22 cellular contexts compared by ENCODE assay signal in the genomic region with DNA sequence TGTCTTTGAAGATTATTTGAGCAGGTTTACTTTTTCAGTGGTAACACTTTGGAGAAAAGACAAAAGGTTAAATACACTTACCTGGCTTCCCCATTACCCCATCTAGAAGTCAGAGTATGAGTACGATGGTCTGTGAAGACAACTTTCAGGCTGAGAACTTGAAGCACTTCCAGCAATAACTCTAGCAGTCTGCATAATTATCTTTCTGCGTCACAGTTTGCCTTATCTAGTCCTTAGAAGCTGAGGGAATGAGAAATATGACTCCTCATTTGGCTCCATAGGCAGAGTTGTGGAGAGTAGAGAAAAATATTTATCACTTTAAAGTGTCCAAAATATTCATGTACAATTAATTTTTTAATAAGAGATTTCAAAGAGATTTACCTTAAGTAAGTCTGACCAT.
DNase-seq lines count a peak whose midpoint lies in the region; ATAC-seq, FAIRE-seq and TF ChIP-seq lines count a peak whose summit lies in the region.
"Had no signal": no experiment of that assay in that cellular context is flagged by ENCODE, and none has a peak within 500 bp of the region (broad histone marks: within the 10 kb centered on the region; RNA-seq: fewer than 3 reads in every experiment).

No MANE protein-coding gene starts in this region.

- no peaks in the 10 kb centered on the region for H3K9me2 ChIP-seq in PC-3 (replicated peaks; ENCODE audit: low read length)

- H3K27ac Mint-ChIP-seq in astrocyte (ENCODE audit: unreplicated experiment), result no peak overlapping the region
- H3K27ac Mint-ChIP-seq: CD4-positive, CD25-positive, alpha-beta regulatory T cell; CD8-positive, alpha-beta memory T cell had no signal

- no peaks in the 10 kb centered on the region for H3K4me1 Mint-ChIP-seq in astrocyte (ENCODE audit: low read depth, unreplicated experiment)
- H3K4me1 Mint-ChIP-seq: CD4-positive, CD25-positive, alpha-beta regulatory T cell; CD8-positive, alpha-beta memory T cell had no signal

- H3K9me3 Mint-ChIP-seq in astrocyte (ENCODE audit: unreplicated experiment), result no peaks in the 10 kb centered on the region

- no peaks in the 10 kb centered on the region for H4K20me1 ChIP-seq in astrocyte (ENCODE audit: insufficient read depth, low read length)
- no peaks in the 10 kb centered on the region for H4K20me1 ChIP-seq in PC-3 (ENCODE audit: low read length)

- no TSS peak for BruUV-seq in PC-3 (replicated peaks; lab: Mats Ljungman, UMichigan)

- no peaks in the 10 kb centered on the region for H3K27me3 Mint-ChIP-seq in astrocyte (ENCODE audit: low read depth, unreplicated experiment)

- no peak overlapping the region for H3K27ac ChIP-seq in astrocyte (ENCODE audit: low read depth, low read length)
- no peak overlapping the region for H3K27ac ChIP-seq in esophagus muscularis mucosa (replicated peaks in 1 of 4)
- no peak overlapping the region for H3K27ac ChIP-seq in PC-3 (ENCODE audit: low read length)
- H3K27ac ChIP-seq: HL-60 had no signal

- ATAC-seq in omental fat pad (ENCODE audit: low FRiP score) (peak; percentile 89), HG02870 (IDR thresholded peaks at IDR 0.05; ENCODE audit: unreplicated experiment) (no peak), PC-3 (no peak)
- ATAC-seq: GM12878 had no signal

- no peak overlapping the region for H3K9ac ChIP-seq in astrocyte (ENCODE audit: low read length)
- no peak overlapping the region for H3K9ac ChIP-seq in PC-3 (ENCODE audit: low read length)

- peak; percentile 27 for DNase-seq in astrocyte (ENCODE audit: low read depth)
- DNase-seq in esophagus muscularis mucosa (ENCODE audit: extremely low spot score), result peak; percentile 5
- DNase-seq in omental fat pad (ENCODE audit: low spot score), result no peak
- DNase-seq in anterior cingulate cortex (lab: John Stamatoyannopoulos, UW), result no peak
- no peak for DNase-seq in PC-3
- DNase-seq: ACHN; BE2C; C1 segment of cervical spinal cord; CD4-positive, CD25-positive, alpha-beta regulatory T cell; CD8-positive, alpha-beta memory T cell; COR-L47; DMS 273 treated with DMSO at 0.1 percent for 48 hours; DMS53; DND-41; EL; IMR-90 had no signal

- H3F3A ChIP-seq in PC-3 (ENCODE audit: low read length, unreplicated experiment), result no peaks in the 10 kb centered on the region

- H3K4me1 ChIP-seq in astrocyte (ENCODE audit: insufficient read depth, low read length), result no peaks in the 10 kb centered on the region
- no peaks in the 10 kb centered on the region for H3K4me1 ChIP-seq in esophagus muscularis mucosa
- no peaks in the 10 kb centered on the region for H3K4me1 ChIP-seq in PC-3 (ENCODE audit: insufficient read depth, low read length)
- H3K4me1 ChIP-seq: HAP-1 had no signal

- no peak overlapping the region for H3K4me2 ChIP-seq in astrocyte (ENCODE audit: low read length)
- no peak overlapping the region for H3K4me2 ChIP-seq in PC-3 (ENCODE audit: low read length)

- intact Hi-C loops in esophagus muscularis mucosa (cut with DNase I) (no loop called here), PC-3 (cut with micrococcal nuclease) (no loop called here)

- no peak for FAIRE-seq in astrocyte (lab: Jason Lieb, UNC)
- FAIRE-seq: A204.1, GM12878, H1 had no signal

- TF ChIP-seq CTCF in astrocyte (IDR thresholded peaks at IDR 0.05; ENCODE audit: insufficient read depth, low read depth, low read length) (no peak), esophagus muscularis mucosa (IDR thresholded peaks at IDR 0.05) (no peak), omental fat pad (IDR thresholded peaks at IDR 0.05) (no peak), PC-3 (conservative IDR thresholded peaks at IDR 0.05; ENCODE audit: low read depth, low read length) (no peak)

- no peak overlapping the region for H3K4me3 ChIP-seq in astrocyte (ENCODE audit: insufficient read depth, low read depth, low read length)
- no peak overlapping the region for H3K4me3 ChIP-seq in esophagus muscularis mucosa
- no peak overlapping the region for H3K4me3 ChIP-seq in PC-3 (ENCODE audit: low read length)
- H3K4me3 ChIP-seq: GM12878, HAP-1 had no signal

- no peaks in the 10 kb centered on the region for H3K36me3 ChIP-seq in astrocyte (ENCODE audit: insufficient read depth, low read length)
- no peaks in the 10 kb centered on the region for H3K36me3 ChIP-seq in esophagus muscularis mucosa
- H3K36me3 ChIP-seq in PC-3 (ENCODE audit: low read depth, low read length), result peaks cover 2% of the 10 kb centered on the region; the same call in 1 of the 2 replicates
- H3K36me3 ChIP-seq: BE2C, HAP-1 had no signal

- no peaks in the 10 kb centered on the region for H3K79me2 ChIP-seq in astrocyte (ENCODE audit: insufficient read depth, low read length)
- H3K79me2 ChIP-seq in PC-3 (ENCODE audit: low read length), result no peaks in the 10 kb centered on the region

- 48% methylated on average over 2 of the region's 2 CpGs for WGBS in esophagus muscularis mucosa

- no peaks in the 10 kb centered on the region for H3K36me3 Mint-ChIP-seq in astrocyte (ENCODE audit: low read depth, unreplicated experiment)
- H3K36me3 Mint-ChIP-seq: CD4-positive, CD25-positive, alpha-beta regulatory T cell; CD8-positive, alpha-beta memory T cell had no signal

- POLR2A ChIA-PET in PC-3 (lab: Charles Lee; ENCODE audit: unreplicated experiment), result no interaction called here

- H3K4me3 Mint-ChIP-seq in astrocyte (ENCODE audit: unreplicated experiment), result no peak overlapping the region
- H3K4me3 Mint-ChIP-seq: CD4-positive, CD25-positive, alpha-beta regulatory T cell; CD8-positive, alpha-beta memory T cell had no signal

- H3K27me3 ChIP-seq in astrocyte (ENCODE audit: insufficient read depth, low read length), result no peaks in the 10 kb centered on the region
- H3K27me3 ChIP-seq in esophagus muscularis mucosa, result peaks cover 0 to 4% (median 0%) of the 10 kb centered on the region in 4 donors
- no peaks in the 10 kb centered on the region for H3K27me3 ChIP-seq in PC-3 (ENCODE audit: low read length)
- H3K27me3 ChIP-seq: BE2C had no signal

- CTCF ChIA-PET in PC-3 (lab: Charles Lee), result no interaction called here

- no peaks in the 10 kb centered on the region for H3K9me3 ChIP-seq in astrocyte (ENCODE audit: insufficient read depth, low read depth, low read length)
- peaks cover 0 to 16% (median 6%) of the 10 kb centered on the region in 4 donors for H3K9me3 ChIP-seq in esophagus muscularis mucosa
- peaks cover 23% of the 10 kb centered on the region for H3K9me3 ChIP-seq in PC-3 (ENCODE audit: low read length)
- H3K9me3 ChIP-seq: BE2C, HAP-1 had no signal

- TF ChIP-seq EP300 in esophagus muscularis mucosa (IDR thresholded peaks at IDR 0.05), result no peak

- TF ChIP-seq POLR2A in esophagus muscularis mucosa (IDR thresholded peaks at IDR 0.05; ENCODE audit: low read depth), result no peak

- H2AFZ ChIP-seq in astrocyte (ENCODE audit: low read depth, low read length) (no peak overlapping the region), PC-3 (ENCODE audit: low read length) (no peak overlapping the region)

Comparison
In these comparisons a context has a peak if more than half of its experiments do, and no peak if none do; other contexts are left out.
1. DNase-seq: peak in astrocyte (single experiment) and esophagus muscularis mucosa (single experiment); none in omental fat pad (single experiment), anterior cingulate cortex (0 of 58) and PC-3 (single experiment).